25 cellular contexts compared by ENCODE assay signal in genomic region chr11:12962306-12962705, GRCh38. TPM values are rescaled to one million over a fixed set of nuclear protein-coding genes. Genes with fewer than 3 reads are reported as not detected.
"Had no signal": no experiment of that assay in that cellular context is flagged by ENCODE, and none has a peak within 500 bp of the region (broad histone marks: within the 10 kb centered on the region; RNA-seq: fewer than 3 reads in every experiment).

No MANE protein-coding gene starts in this region.

- H3K27ac ChIP-seq: coronary artery, Peyer's patch, RWPE1, VCaP had no signal

- H3K4me3 ChIP-seq: coronary artery, MG63, Peyer's patch had no signal

- H3K27me3 ChIP-seq: MG63, Peyer's patch had no signal

- H3K36me3 ChIP-seq: MG63, Peyer's patch had no signal

- H3K9me3 ChIP-seq: MG63, Peyer's patch had no signal

- ATAC-seq: activated T-cell treated with anti-CD3 and anti-CD28 coated beads, Interleukin-2, amount 50 U/mL, for 72 hours; T-cell had no signal

- DNase-seq: activated CD4-positive, alpha-beta memory T cell treated with anti-CD3 and anti-CD28 coated beads for 36 hours; activated CD4-positive, alpha-beta T cell treated with anti-CD3 and anti-CD28 coated beads, Interleukin-2, amount 10 ng/mL, durations not matched to agents 7 days and 5 days; activated CD4-positive, CD25-positive, alpha-beta regulatory T cell; activated gamma-delta T cell treated with Interleukin-2 at 50 U/mL for 16 hours; activated naive CD4-positive, alpha-beta T cell treated with anti-CD3 and anti-CD28 coated beads, Interleukin-2, amount 10 ng/mL, durations not matched to agents 7 days and 5 days; activated naive CD8-positive, alpha-beta T cell treated with anti-CD3 and anti-CD28 coated beads for 36 hours; activated T-cell treated with anti-CD3 and anti-CD28 coated beads, Interleukin-2, amount 50 U/mL, for 72 hours; KG1; MG63; NCI-H1417 treated with DMSO at 0.1 percent for 48 hours; NCI-H1694; NCI-H2029 treated with DMSO at 0.1 percent for 48 hours; NCI-H345; NCI-H510A; NCI-H526 treated with DMSO at 0.1 percent for 48 hours; NK-92 treated with Interleukin-12 subunit alpha and Interleukin-12 subunit beta, amount 100 ng/mL, for 24 hours; Peyer's patch; Right ventricle myocardium superior; T-cell; T-helper 2 cell; T1000 had no signal

- H3K4me1 ChIP-seq: Peyer's patch had no signal

RNA-seq across cellular contexts. Expression of gene RASSF10, which starts 46.8 kb away (rescaled TPM):
- polyA plus RNA-seq: IgD-negative memory B cell had no signal
